ENCODE assay signal across 9 cellular contexts in the genomic region with DNA sequence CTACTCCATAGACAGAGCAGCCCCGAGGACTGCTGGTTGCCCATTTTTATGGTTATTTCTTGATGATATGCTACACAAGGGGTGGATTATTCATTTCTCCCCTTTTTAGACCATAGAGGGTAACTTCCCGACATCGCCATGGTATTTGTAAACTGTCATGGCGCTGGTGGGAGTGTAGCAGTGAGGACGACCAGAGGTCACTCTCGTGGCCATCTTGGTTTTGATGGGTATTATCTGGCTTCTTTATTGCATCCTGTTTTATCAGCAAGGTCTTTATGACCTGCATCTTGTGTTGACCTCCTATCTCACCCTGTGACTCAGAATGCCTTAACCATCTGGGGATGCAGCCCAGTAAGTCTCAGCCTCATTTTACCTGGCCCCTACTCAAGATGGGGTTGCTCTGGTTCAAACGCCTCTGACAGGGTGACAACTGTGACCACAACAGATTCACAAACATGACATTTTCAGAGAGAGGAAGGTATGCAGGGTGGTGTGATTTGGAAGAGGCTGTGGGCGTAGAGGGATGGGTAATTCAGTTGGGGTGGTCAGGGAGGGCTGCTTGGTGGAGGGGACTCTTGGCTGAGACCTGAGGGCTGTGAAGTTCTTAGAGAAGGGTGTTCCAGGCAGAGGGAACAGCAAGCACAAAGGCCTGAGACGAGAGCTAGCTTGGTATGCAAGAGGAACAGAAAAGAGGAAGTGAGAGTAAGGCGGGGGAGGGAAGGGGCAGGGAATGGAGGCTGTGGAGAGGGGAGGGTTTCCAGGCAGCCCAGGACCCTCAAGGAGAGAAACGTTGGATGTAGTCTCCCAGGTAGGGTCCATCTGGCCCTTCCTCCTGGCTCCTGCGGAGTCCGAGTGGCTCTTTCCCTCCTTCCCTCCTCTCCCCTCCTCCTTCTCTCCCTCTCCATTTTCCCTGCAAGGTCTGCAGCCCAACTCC. TPM values are rescaled to one million over a fixed set of nuclear protein-coding genes. Genes with fewer than 3 reads are reported as not detected.
DNase-seq lines count a peak whose midpoint lies in the region; ATAC-seq and TF ChIP-seq lines count a peak whose summit lies in the region.
"Had no signal": no experiment of that assay in that cellular context is flagged by ENCODE, and none has a peak within 500 bp of the region (broad histone marks: within the 10 kb centered on the region; RNA-seq: fewer than 3 reads in every experiment).

No MANE protein-coding gene starts in this region.

- no peaks in the 10 kb centered on the region for H3K4me1 ChIP-seq in mammary epithelial cell (ENCODE audit: insufficient read depth, low read length)

- no peaks in the 10 kb centered on the region for H3K27me3 ChIP-seq in mammary epithelial cell (ENCODE audit: insufficient read depth, low read length)

- no peaks in the 10 kb centered on the region for H3K79me2 ChIP-seq in mammary epithelial cell (ENCODE audit: insufficient read depth, low read length)

- no peaks in the 10 kb centered on the region for H3K9me3 ChIP-seq in mammary epithelial cell (replicated peaks; ENCODE audit: insufficient read depth, low read length)

- CTCF ChIA-PET in mammary epithelial cell (lab: Charles Lee; ENCODE audit: low non-redundant PET): no interaction called here
- CTCF ChIA-PET in MCF 10A (lab: Yijun Ruan, JAX): interaction anchor here (0.6 kb wide), 1 partner anchor 36 kb away, joined by 3 read pairs; no protein-coding TSS in a partner anchor
- CTCF ChIA-PET in WTC11 (lab: Charles Lee): interaction anchor here (0.5 to 1.3 kb wide), 3 partner anchors 42 to 138 kb away, joined by 3 to 5 read pairs (median 3); no protein-coding TSS in a partner anchor

- no peak for TF ChIP-seq CTCF in mammary epithelial cell (conservative IDR thresholded peaks at IDR 0.05 in 1 of 2, IDR thresholded peaks at IDR 0.05 in 1 of 2; ENCODE audit: extremely low read depth in 1 of 2, insufficient read depth in 1 of 2, low read depth in 1 of 2, low read length in 2 of 2)
- no peak for TF ChIP-seq CTCF in MCF 10A (IDR thresholded peaks at IDR 0.05; ENCODE audit: unreplicated experiment)
- TF ChIP-seq CTCF in WTC11 (IDR thresholded peaks at IDR 0.05): no peak

- H3K4me2 ChIP-seq in mammary epithelial cell (ENCODE audit: insufficient read depth, low read depth, low read length): no peak overlapping the region

- H3K4me3 Mint-ChIP-seq in MCF 10A (ENCODE audit: unreplicated experiment) (no peak overlapping the region), WTC11 (no peak overlapping the region)
- no peak overlapping the region for H3K4me3 Mint-ChIP-seq in stimulated activated memory B cell treated with anti-CD40 and anti-IgM and Interleukin-4, amounts not matched to agents 10 μg/mL and 1 μg/mL and 100 μg/mL, for 72 hours

- intact Hi-C loops in mammary epithelial cell (cut with micrococcal nuclease) (no loop called here), MCF 10A (cut with micrococcal nuclease) (no loop called here)

- H3K36me3 Mint-ChIP-seq in MCF 10A (ENCODE audit: insufficient read depth, unreplicated experiment) (no peaks in the 10 kb centered on the region), WTC11 (0 out of 2 replicates have a peak, but pooled peaks cover 4% of the 10 kb centered on the region)
- no peaks in the 10 kb centered on the region for H3K36me3 Mint-ChIP-seq in stimulated activated memory B cell treated with anti-CD40 and anti-IgM and Interleukin-4, amounts not matched to agents 10 μg/mL and 1 μg/mL and 100 μg/mL, for 72 hours

- ATAC-seq in HG03175 (IDR thresholded peaks at IDR 0.05; ENCODE audit: unreplicated experiment) (peak; percentile 67), WTC11 (peak; percentile 14), HG03457 (IDR thresholded peaks at IDR 0.05; ENCODE audit: unreplicated experiment) (no peak)
- ATAC-seq in stimulated activated memory B cell treated with anti-CD40 and anti-IgM and Interleukin-4, amounts not matched to agents 10 μg/mL and 1 μg/mL and 100 μg/mL, for 72 hours: peak; percentile 90

- H3K4me3 ChIP-seq in mammary epithelial cell (replicated peaks in 1 of 3; ENCODE audit: insufficient read depth in 1 of 3, low read depth in 2 of 3, low read length in 3 of 3): no peak overlapping the region

- H3K4me1 Mint-ChIP-seq in MCF 10A (ENCODE audit: insufficient read depth, unreplicated experiment): no peaks in the 10 kb centered on the region
- peaks cover 55% of the 10 kb centered on the region for H3K4me1 Mint-ChIP-seq in WTC11
- peaks cover 69% of the 10 kb centered on the region for H3K4me1 Mint-ChIP-seq in stimulated activated memory B cell treated with anti-CD40 and anti-IgM and Interleukin-4, amounts not matched to agents 10 μg/mL and 1 μg/mL and 100 μg/mL, for 72 hours

- H3K9me3 Mint-ChIP-seq in MCF 10A (ENCODE audit: unreplicated experiment): no peaks in the 10 kb centered on the region
- H3K9me3 Mint-ChIP-seq in WTC11: peaks cover 10% of the 10 kb centered on the region
- no peaks in the 10 kb centered on the region for H3K9me3 Mint-ChIP-seq in stimulated activated memory B cell treated with anti-CD40 and anti-IgM and Interleukin-4, amounts not matched to agents 10 μg/mL and 1 μg/mL and 100 μg/mL, for 72 hours

- H3K27me3 Mint-ChIP-seq in MCF 10A (ENCODE audit: insufficient read depth, unreplicated experiment): peaks cover 3% of the 10 kb centered on the region
- H3K27me3 Mint-ChIP-seq in WTC11 (ENCODE audit: low read depth): peaks cover 10% of the 10 kb centered on the region
- no peaks in the 10 kb centered on the region for H3K27me3 Mint-ChIP-seq in stimulated activated memory B cell treated with anti-CD40 and anti-IgM and Interleukin-4, amounts not matched to agents 10 μg/mL and 1 μg/mL and 100 μg/mL, for 72 hours

- in situ Hi-C loops in mammary epithelial cell (cut with MboI; ENCODE audit: low sequenced_read_pairs in 2 of 2): no loop called here

- BruUV-seq in mammary epithelial cell (replicated peaks; lab: Mats Ljungman, UMichigan): no TSS peak
- no TSS peak for BruUV-seq in MCF 10A (replicated peaks; lab: Mats Ljungman, UMichigan)

- POLR2A ChIA-PET in MCF 10A (lab: Yijun Ruan, JAX): interaction anchor here (1.1 to 1.4 kb wide), 3 partner anchors 9 to 38 kb away, joined by 3 to 6 read pairs (median 4); no protein-coding TSS in a partner anchor
- POLR2A ChIA-PET in WTC11 (lab: Charles Lee): interaction anchor here (0.6 to 0.7 kb wide), 2 partner anchors 164 to 302 kb away, joined by 3 to 5 read pairs; no protein-coding TSS in a partner anchor

- H4K20me1 ChIP-seq in mammary epithelial cell (ENCODE audit: insufficient read depth, low read length): no peaks in the 10 kb centered on the region

- H3K27ac Mint-ChIP-seq in MCF 10A (ENCODE audit: low read depth, unreplicated experiment) (no peak overlapping the region), WTC11 (peak overlapping the region; percentile 91)
- peak overlapping the region; percentile 75 for H3K27ac Mint-ChIP-seq in stimulated activated memory B cell treated with anti-CD40 and anti-IgM and Interleukin-4, amounts not matched to agents 10 μg/mL and 1 μg/mL and 100 μg/mL, for 72 hours

- H2AFZ ChIP-seq in mammary epithelial cell (ENCODE audit: low read depth, low read length): peak overlapping the region; percentile 25

- no peak overlapping the region for H3K27ac ChIP-seq in mammary epithelial cell (ENCODE audit: insufficient read depth, low read depth, low read length)
- H3K27ac ChIP-seq: C4-2B had no signal

- no peak overlapping the region for H3K9ac ChIP-seq in mammary epithelial cell (ENCODE audit: insufficient read depth, low read length)

- dilution Hi-C loops in mammary epithelial cell (cut with HindIII; ENCODE audit: low sequenced_read_pairs): no loop called here

- WGBS in mammary epithelial cell (ENCODE audit: low coverage, missing lambda C conversion rate): 72% methylated on average over 9 of the region's 13 CpGs

- no peaks in the 10 kb centered on the region for H3K36me3 ChIP-seq in mammary epithelial cell (ENCODE audit: insufficient read depth, low read length)

- no peak for DNase-seq in mammary epithelial cell
- DNase-seq in MCF 10A (ENCODE audit: unreplicated experiment): no peak
- no peak for DNase-seq in WTC11 (ENCODE audit: low spot score)
- no peak for DNase-seq in NCI-H1092 (lab: John Stamatoyannopoulos, UW)
- DNase-seq in NCI-H82 treated with DMSO at 0.1 percent for 48 hours (lab: John Stamatoyannopoulos, UW; ENCODE audit: unreplicated experiment): no peak

TF ChIP-seq in WTC11, 78 proteins besides CTCF, POLR2A, EP300 and RAD21:
- no peak for TF ChIP-seq RELA (CRISPR knock-in tag; IDR thresholded peaks at IDR 0.05; ENCODE audit: borderline replicate concordance)
- TF ChIP-seq SOX15 (CRISPR knock-in tag; IDR thresholded peaks at IDR 0.05): no peak
- TF ChIP-seq, protein P1, sequence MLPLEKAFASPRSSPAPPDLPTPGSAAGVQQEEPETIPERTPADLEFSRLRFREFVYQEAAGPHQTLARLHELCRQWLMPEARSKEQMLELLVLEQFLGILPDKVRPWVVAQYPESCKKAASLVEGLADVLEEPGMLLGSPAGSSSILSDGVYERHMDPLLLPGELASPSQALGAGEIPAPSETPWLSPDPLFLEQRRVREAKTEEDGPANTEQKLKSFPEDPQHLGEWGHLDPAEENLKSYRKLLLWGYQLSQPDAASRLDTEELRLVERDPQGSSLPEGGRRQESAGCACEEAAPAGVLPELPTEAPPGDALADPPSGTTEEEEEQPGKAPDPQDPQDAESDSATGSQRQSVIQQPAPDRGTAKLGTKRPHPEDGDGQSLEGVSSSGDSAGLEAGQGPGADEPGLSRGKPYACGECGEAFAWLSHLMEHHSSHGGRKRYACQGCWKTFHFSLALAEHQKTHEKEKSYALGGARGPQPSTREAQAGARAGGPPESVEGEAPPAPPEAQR (CRISPR knock-in tag; IDR thresholded peaks at IDR 0.05): 0 out of 2 replicates have a peak, but pooled peaks have one; percentile 68
- 0 out of 2 replicates have a peak, but pooled peaks have one; percentile 35 for TF ChIP-seq TEAD1 (CRISPR knock-in tag; IDR thresholded peaks at IDR 0.05)

RNA-seq across cellular contexts. Expression of a gene that starts 23.5 kb away (rescaled TPM):
- not detected for total RNA-seq in mammary epithelial cell
- not detected for polyA plus RNA-seq in mammary epithelial cell
- not detected for polyA minus RNA-seq in mammary epithelial cell
- not detected in 2 replicates for total RNA-seq in MCF 10A (2022)
- 0.16 to 0.20 TPM in 2 of 3 replicates, not detected in the other for total RNA-seq in WTC11 (2021)

RNA-seq across cellular contexts. Expression of a gene that starts 43.7 kb away (rescaled TPM):
- total RNA-seq in mammary epithelial cell: 100 to 1,000 TPM in 1 of 2 donors, 10 to 100 TPM in 1; 91.5 to 166 TPM
- polyA plus RNA-seq in mammary epithelial cell: 133 TPM
- polyA minus RNA-seq in mammary epithelial cell: 97.9 TPM
- total RNA-seq in MCF 10A (2022): 60.6 and 64.1 TPM in 2 replicates
- 126 to 132 TPM (median 130 TPM) in 3 replicates for total RNA-seq in WTC11 (2021)

RNA-seq across cellular contexts. Expression of a gene that starts 50.5 kb away (rescaled TPM):
- total RNA-seq in mammary epithelial cell (100 to 1,000 TPM in 1 of 2 donors, 10 to 100 TPM in 1; 23.5 to 349 TPM), MCF 10A (2022) (150 and 159 TPM in 2 replicates), WTC11 (2021) (114 to 135 TPM (median 128 TPM) in 3 replicates)
- 390 TPM for polyA plus RNA-seq in mammary epithelial cell
- 448 TPM for polyA minus RNA-seq in mammary epithelial cell
